In the genomic region with DNA sequence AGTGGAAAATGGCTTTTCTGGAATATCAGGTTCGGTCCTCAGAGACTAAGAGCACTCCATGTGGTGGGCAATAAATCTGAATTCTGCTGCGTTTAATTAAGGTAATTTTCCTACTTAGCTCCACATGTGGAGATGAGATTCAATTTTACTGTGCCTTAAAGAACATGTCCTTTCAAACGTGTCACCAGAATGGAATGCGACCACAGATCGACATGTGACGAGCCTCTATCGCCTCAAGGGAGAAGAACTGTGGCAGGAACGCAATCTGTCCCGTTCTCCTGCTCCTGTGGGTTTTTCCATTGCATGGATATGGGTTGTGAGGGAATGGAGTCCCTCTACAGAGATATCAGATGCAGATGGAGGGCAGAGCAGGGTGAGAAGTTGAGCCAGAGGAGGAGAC, we compare ENCODE assay signal across 11 cellular contexts.
DNase-seq lines count a peak whose midpoint lies in the region; ATAC-seq and TF ChIP-seq lines count a peak whose summit lies in the region.
"Had no signal": no experiment of that assay in that cellular context is flagged by ENCODE, and none has a peak within 500 bp of the region (broad histone marks: within the 10 kb centered on the region; RNA-seq: fewer than 3 reads in every experiment).

No MANE protein-coding gene starts in this region.

- H3K9me3 ChIP-seq in A673 (ENCODE audit: low read depth, low read length, poor library complexity, severe bottlenecking), result no peaks in the 10 kb centered on the region
- H3K9me3 ChIP-seq: left lung had no signal

- H3K27ac ChIP-seq in A673 (ENCODE audit: low read depth, low read length, poor library complexity, severe bottlenecking), result no peak overlapping the region
- H3K27ac ChIP-seq: left lung had no signal

- H3K36me3 ChIP-seq in A673 (ENCODE audit: insufficient read depth, low read length, poor library complexity, severe bottlenecking), result no peaks in the 10 kb centered on the region
- H3K36me3 ChIP-seq: left lung had no signal

- POLR2A ChIA-PET in A673 (lab: Charles Lee; ENCODE audit: low non-redundant PET) (no interaction called here), HEK293T (lab: Yijun Ruan, JAX) (no interaction called here)

- TF ChIP-seq CTCF in A673 (conservative IDR thresholded peaks at IDR 0.05; ENCODE audit: low read depth, low read length), result no peak

- ATAC-seq in left ventricle myocardium superior (peak; percentile 59), HG02981 (IDR thresholded peaks at IDR 0.05; ENCODE audit: unreplicated experiment) (no peak), GM19467 (IDR thresholded peaks at IDR 0.05; ENCODE audit: unreplicated experiment) (no peak), GM18873 (IDR thresholded peaks at IDR 0.05; ENCODE audit: low FRiP score, unreplicated experiment) (no peak)
- ATAC-seq: left lung had no signal

- CTCF ChIA-PET in A673 (lab: Charles Lee) (no interaction called here), HEK293T (lab: Yijun Ruan, JAX) (no interaction called here)

- intact Hi-C loops in A673 (cut with micrococcal nuclease; ENCODE audit: unreplicated experiment) (no loop called here), left ventricle myocardium superior (cut with micrococcal nuclease) (no loop called here)

- no peak overlapping the region for H3K4me3 ChIP-seq in A673 (ENCODE audit: low read depth, low read length, poor library complexity, severe bottlenecking)
- H3K4me3 ChIP-seq: left lung had no signal

- H3K27me3 ChIP-seq in A673 (replicated peaks; ENCODE audit: insufficient read depth, low read depth, low read length, poor library complexity), result no peaks in the 10 kb centered on the region
- H3K27me3 ChIP-seq: left lung had no signal

- H3K4me1 ChIP-seq in A673 (ENCODE audit: insufficient read depth, low read length, poor library complexity, severe bottlenecking), result peaks cover 16% of the 10 kb centered on the region
- H3K4me1 ChIP-seq: left lung had no signal

- BruUV-seq in A673 (replicated peaks; lab: Mats Ljungman, UMichigan), result no TSS peak

- peak; percentile 86 for DNase-seq in A673 (ENCODE audit: low spot score)
- DNase-seq in HEK293T (ENCODE audit: extremely low spot score), result no peak
- DNase-seq in astrocyte of the hippocampus (ENCODE audit: low read depth, low spot score), result peak; percentile 74
- DNase-seq in left ventricle myocardium superior, result no peak
- DNase-seq in NCI-H82 treated with DMSO at 0.1 percent for 48 hours (lab: John Stamatoyannopoulos, UW; ENCODE audit: unreplicated experiment), result no peak
- DNase-seq: AML-193, left lung, NCI-H774 had no signal

TF ChIP-seq in HEK293T, 16 proteins besides CTCF, POLR2A, EP300 and RAD21:
- TF ChIP-seq SP1 (IDR thresholded peaks at IDR 0.05) (no peak), CTBP1 (IDR thresholded peaks at IDR 0.05; ENCODE audit: borderline replicate concordance) (peak; percentile 22; the same call in 1 of the 2 replicates), L3MBTL2 (conservative IDR thresholded peaks at IDR 0.05) (0 out of 2 replicates have a peak, but pooled peaks have one; percentile 25)
- TF ChIP-seq, protein P1, sequence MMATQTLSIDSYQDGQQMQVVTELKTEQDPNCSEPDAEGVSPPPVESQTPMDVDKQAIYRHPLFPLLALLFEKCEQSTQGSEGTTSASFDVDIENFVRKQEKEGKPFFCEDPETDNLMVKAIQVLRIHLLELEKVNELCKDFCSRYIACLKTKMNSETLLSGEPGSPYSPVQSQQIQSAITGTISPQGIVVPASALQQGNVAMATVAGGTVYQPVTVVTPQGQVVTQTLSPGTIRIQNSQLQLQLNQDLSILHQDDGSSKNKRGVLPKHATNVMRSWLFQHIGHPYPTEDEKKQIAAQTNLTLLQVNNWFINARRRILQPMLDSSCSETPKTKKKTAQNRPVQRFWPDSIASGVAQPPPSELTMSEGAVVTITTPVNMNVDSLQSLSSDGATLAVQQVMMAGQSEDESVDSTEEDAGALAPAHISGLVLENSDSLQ (IDR thresholded peaks at IDR 0.05), result peak; percentile 44

Comparison
In these comparisons a context has a peak if more than half of its experiments do, and no peak if none do; other contexts are left out.
1. DNase-seq: peak in A673 (single experiment) and astrocyte of the hippocampus (single experiment); none in HEK293T (single experiment), left ventricle myocardium superior (single experiment) and NCI-H82 treated with DMSO at 0.1 percent for 48 hours (single experiment).